ENCODE assay signal across 8 cellular contexts in genomic region chr22:23565288-23565941, GRCh38. TPM values are rescaled to one million over a fixed set of nuclear protein-coding genes. Genes with fewer than 3 reads are reported as not detected.
DNase-seq lines count a peak whose midpoint lies in the region; ATAC-seq and TF ChIP-seq lines count a peak whose summit lies in the region.

No MANE protein-coding gene starts in this region.

- peaks cover 10% of the 10 kb centered on the region for H3K4me1 ChIP-seq in CD4-positive, CD25-positive, alpha-beta regulatory T cell (ENCODE audit: control insufficient read depth, insufficient read depth, low read length, poor library complexity, severe bottlenecking)
- H3K4me1 ChIP-seq in HUES6 (ENCODE audit: control insufficient read depth, insufficient read depth, low read length) (peaks cover 11% of the 10 kb centered on the region; the same call in 1 of the 2 replicates), tibial nerve (peaks cover 0 to 19% (median 13%) of the 10 kb centered on the region in 4 donors), SJCRH30 (no peaks in the 10 kb centered on the region)

- no peaks in the 10 kb centered on the region for H3K9me3 ChIP-seq in CD4-positive, CD25-positive, alpha-beta regulatory T cell (ENCODE audit: control insufficient read depth in 2 of 2, low read length in 2 of 2)
- H3K9me3 ChIP-seq in HUES6 (ENCODE audit: control insufficient read depth, insufficient read depth, low read depth, low read length): no peaks in the 10 kb centered on the region
- H3K9me3 ChIP-seq in tibial nerve: no peaks in the 10 kb centered on the region
- H3K9me3 ChIP-seq in SJCRH30 (replicated peaks): no peaks in the 10 kb centered on the region

- TF ChIP-seq POLR2A in tibial nerve (IDR thresholded peaks at IDR 0.05): no peak

- ATAC-seq in CD4-positive, CD25-positive, alpha-beta regulatory T cell (ENCODE audit: low read depth in 2 of 2): no peak
- no peak for ATAC-seq in HG02981 (IDR thresholded peaks at IDR 0.05; ENCODE audit: unreplicated experiment)

- H3K27me3 Mint-ChIP-seq in CD4-positive, CD25-positive, alpha-beta regulatory T cell: peaks cover 31% of the 10 kb centered on the region
- peaks cover 29% of the 10 kb centered on the region for H3K27me3 Mint-ChIP-seq in activated naive CD8-positive, alpha-beta T cell treated with anti-CD3 and anti-CD28 coated beads for 36 hours

- peaks cover 0 to 10% (median 3%) of the 10 kb centered on the region in 4 donors for H3K4me1 Mint-ChIP-seq in CD4-positive, CD25-positive, alpha-beta regulatory T cell
- H3K4me1 Mint-ChIP-seq in activated naive CD8-positive, alpha-beta T cell treated with anti-CD3 and anti-CD28 coated beads for 36 hours: peaks cover 6% of the 10 kb centered on the region

- no peak overlapping the region for H3K4me3 ChIP-seq in CD4-positive, CD25-positive, alpha-beta regulatory T cell (ENCODE audit: low read depth, low read length)
- H3K4me3 ChIP-seq in HUES6 (ENCODE audit: low read depth, low read length) (peak overlapping the region; percentile 70), tibial nerve (peak overlapping the region in 3 of 4 donors; percentile 25 to 55 (median 37)), SJCRH30 (no peak overlapping the region)

- H3K9ac ChIP-seq in HUES6 (ENCODE audit: low read length): peak overlapping the region; percentile 27

- H3K27ac ChIP-seq in CD4-positive, CD25-positive, alpha-beta regulatory T cell (ENCODE audit: insufficient read depth, low read length, poor library complexity, severe bottlenecking): no peak overlapping the region
- H3K27ac ChIP-seq in HUES6 (ENCODE audit: low read depth, low read length): no peak overlapping the region
- H3K27ac ChIP-seq in tibial nerve: no peak overlapping the region
- no peak overlapping the region for H3K27ac ChIP-seq in SJCRH30

- 6 to 11% methylated on average over 12 of the region's 12 CpGs for WGBS in tibial nerve, 2 donors

- peak overlapping the region in 1 of 3 donors; percentile 59 for H3K27ac Mint-ChIP-seq in CD4-positive, CD25-positive, alpha-beta regulatory T cell
- no peak overlapping the region for H3K27ac Mint-ChIP-seq in activated naive CD8-positive, alpha-beta T cell treated with anti-CD3 and anti-CD28 coated beads for 36 hours

- no peaks in the 10 kb centered on the region for H3K36me3 ChIP-seq in CD4-positive, CD25-positive, alpha-beta regulatory T cell (ENCODE audit: control insufficient read depth, insufficient read depth, low read length)
- H3K36me3 ChIP-seq in HUES6 (ENCODE audit: control insufficient read depth, insufficient read depth, low read length) (no peaks in the 10 kb centered on the region), tibial nerve (no peaks in the 10 kb centered on the region), SJCRH30 (no peaks in the 10 kb centered on the region)

- DNase-seq in CD4-positive, CD25-positive, alpha-beta regulatory T cell: peak in 1 of 3 donors; percentile 6
- no peak for DNase-seq in activated naive CD8-positive, alpha-beta T cell treated with anti-CD3 and anti-CD28 coated beads for 36 hours
- DNase-seq in left kidney (ENCODE audit: low read depth, low spot score) (peak; percentile 59), tibial nerve (ENCODE audit: low spot score in 2 of 2) (no peak), SJCRH30 (no peak), inferior parietal cortex (ENCODE audit: extremely low spot score) (no peak)

- H3K9me3 Mint-ChIP-seq in CD4-positive, CD25-positive, alpha-beta regulatory T cell: peaks cover 0 to 2% (median 0%) of the 10 kb centered on the region in 7 donors
- no peaks in the 10 kb centered on the region for H3K9me3 Mint-ChIP-seq in activated naive CD8-positive, alpha-beta T cell treated with anti-CD3 and anti-CD28 coated beads for 36 hours

- TF ChIP-seq CTCF in tibial nerve (IDR thresholded peaks at IDR 0.05): no peak

- H3K4me3 Mint-ChIP-seq in CD4-positive, CD25-positive, alpha-beta regulatory T cell: peak overlapping the region in 3 of 4 donors; percentile 23 to 82 (median 78)
- peak overlapping the region; percentile 71 for H3K4me3 Mint-ChIP-seq in activated naive CD8-positive, alpha-beta T cell treated with anti-CD3 and anti-CD28 coated beads for 36 hours

- H3K36me3 Mint-ChIP-seq in CD4-positive, CD25-positive, alpha-beta regulatory T cell: no peaks in the 10 kb centered on the region
- no peaks in the 10 kb centered on the region for H3K36me3 Mint-ChIP-seq in activated naive CD8-positive, alpha-beta T cell treated with anti-CD3 and anti-CD28 coated beads for 36 hours

- no peak for TF ChIP-seq EP300 in tibial nerve (IDR thresholded peaks at IDR 0.05)

- peaks cover 3% of the 10 kb centered on the region for H3K27me3 ChIP-seq in CD4-positive, CD25-positive, alpha-beta regulatory T cell (ENCODE audit: control insufficient read depth, insufficient read depth, low read length)
- H3K27me3 ChIP-seq in HUES6 (ENCODE audit: control insufficient read depth, insufficient read depth, low read length) (peaks cover 47% of the 10 kb centered on the region), tibial nerve (peaks cover 0 to 42% of the 10 kb centered on the region in 2 donors), SJCRH30 (peaks cover 7% of the 10 kb centered on the region; the same call in 1 of the 2 replicates)

RNA-seq across cellular contexts. Expression of gene IGLL1, which starts 14.7 kb away (rescaled TPM):
- total RNA-seq in CD4-positive, CD25-positive, alpha-beta regulatory T cell: not detected
- not detected for polyA plus RNA-seq in CD4-positive, CD25-positive, alpha-beta regulatory T cell
- not detected for total RNA-seq in activated naive CD8-positive, alpha-beta T cell treated with anti-CD3 and anti-CD28 coated beads for 36 hours
- total RNA-seq in tibial nerve: not detected
- 0.36 TPM in 1 of 2 replicates, not detected in the other for total RNA-seq in SJCRH30 (2014; rRNA removed; shearing (Covaris generic))

Comparison
In these comparisons a context has a peak if more than half of its experiments do, and no peak if none do; other contexts are left out.
1. H3K4me3 ChIP-seq: peak in HUES6 (single experiment) and tibial nerve (3 of 4); none in CD4-positive, CD25-positive, alpha-beta regulatory T cell (single experiment) and SJCRH30 (single experiment).